Comparison of ENCODE assay signal across 17 cellular contexts in the genomic region with DNA sequence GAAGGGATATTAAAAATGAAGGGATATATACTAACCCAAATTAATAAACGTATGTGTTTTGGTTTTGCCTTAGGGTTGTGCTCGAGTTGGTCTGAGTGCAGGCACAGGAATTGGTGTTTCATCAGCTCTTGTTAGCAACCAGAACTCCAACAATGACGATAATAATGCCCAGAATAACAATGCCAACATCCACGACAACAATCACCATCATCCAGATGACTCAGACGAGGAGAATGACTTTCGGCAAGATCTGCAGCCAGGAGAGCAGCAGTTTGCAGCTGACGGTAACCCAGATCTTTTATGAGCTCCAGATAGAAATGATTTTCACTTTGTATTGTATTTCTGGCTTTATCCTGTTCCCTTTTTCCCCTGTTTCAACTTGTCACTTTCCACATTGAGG. TPM values are rescaled to one million over a fixed set of nuclear protein-coding genes. Genes with fewer than 3 reads are reported as not detected.
DNase-seq lines count a peak whose midpoint lies in the region; ATAC-seq, FAIRE-seq and TF ChIP-seq lines count a peak whose summit lies in the region.
"Had no signal": no experiment of that assay in that cellular context is flagged by ENCODE, and none has a peak within 500 bp of the region (broad histone marks: within the 10 kb centered on the region; RNA-seq: fewer than 3 reads in every experiment).

No MANE protein-coding gene starts in this region.

- H3K9me3 Mint-ChIP-seq in activated naive CD4-positive, alpha-beta T cell treated with anti-CD3 and anti-CD28 coated beads for 36 hours = no peaks in the 10 kb centered on the region
- H3K9me3 Mint-ChIP-seq: endodermal cell, GM23338 had no signal

- no peak for TF ChIP-seq POLR2A in H54 (IDR thresholded peaks at IDR 0.05; ENCODE audit: low read depth, low read length)

- DNase-seq in H54 (ENCODE audit: insufficient read length, low spot score) = peak; percentile 32
- DNase-seq in brain microvascular endothelial cell = peak; percentile 49
- DNase-seq in left cardiac atrium = peak; percentile 26
- DNase-seq in NCI-H226 = no peak
- DNase-seq in activated naive CD4-positive, alpha-beta T cell treated with anti-CD3 and anti-CD28 coated beads for 36 hours = no peak
- no peak for DNase-seq in stimulated activated CD8-positive, alpha-beta memory T cell treated with anti-CD3 and anti-CD28 coated beads, Interleukin-4, amount 100 ng/mL, for 48 hours
- DNase-seq: activated CD4-positive, alpha-beta T cell treated with anti-CD3 and anti-CD28 coated beads, Interleukin-2, amount 50 U/mL, for 48 hours; endodermal cell; GDM1; KBM-7; left lung; NCI-H82 had no signal

- H3K36me3 ChIP-seq in brain microvascular endothelial cell (replicated peaks) (peaks cover 61% of the 10 kb centered on the region), skeletal muscle tissue (ENCODE audit: control insufficient read depth in 3 of 3, insufficient read depth in 3 of 3, low read length in 3 of 3) (peaks cover 0 to 44% (median 35%) of the 10 kb centered on the region in 3 donors)

- peaks cover 3% of the 10 kb centered on the region for H3K4me1 Mint-ChIP-seq in activated naive CD4-positive, alpha-beta T cell treated with anti-CD3 and anti-CD28 coated beads for 36 hours (ENCODE audit: low read depth)
- H3K4me1 Mint-ChIP-seq: endodermal cell, GM23338 had no signal

- H3K9ac ChIP-seq in skeletal muscle tissue (ENCODE audit: low read depth in 1 of 3, low read length in 3 of 3) = peak overlapping the region in 1 of 3 donors; percentile 35

- FAIRE-seq in H54 (lab: Jason Lieb, UNC) = peak; percentile 92
- FAIRE-seq: GM18507 had no signal

- H3K27me3 Mint-ChIP-seq in activated naive CD4-positive, alpha-beta T cell treated with anti-CD3 and anti-CD28 coated beads for 36 hours (ENCODE audit: low read depth) = no peaks in the 10 kb centered on the region

- TF ChIP-seq CTCF in brain microvascular endothelial cell (IDR thresholded peaks at IDR 0.05; ENCODE audit: low read depth, low read length, missing control alignments) = no peak

- CTCF ChIA-PET in activated naive CD4-positive, alpha-beta T cell treated with anti-CD3 and anti-CD28 coated beads for 36 hours (lab: Charles Lee) = interaction anchor here (0.6 kb wide), 1 partner anchor 138 kb away, joined by 3 read pairs; no protein-coding TSS in a partner anchor

- intact Hi-C loops in left cardiac atrium (cut with DNase I) = no loop called here
- intact Hi-C loops in activated naive CD4-positive, alpha-beta T cell treated with anti-CD3 and anti-CD28 coated beads for 36 hours (cut with micrococcal nuclease) = no loop called here

- no peaks in the 10 kb centered on the region for H3K9me3 ChIP-seq in skeletal muscle tissue (ENCODE audit: control insufficient read depth in 3 of 3, low read length in 3 of 3)
- H3K9me3 ChIP-seq: breast epithelium, left lung had no signal

- in situ Hi-C loops in brain microvascular endothelial cell (cut with HindIII; ENCODE audit: low pct_ligation_motif_present, low sequenced_read_pairs) = no loop called here

- peaks cover 34% of the 10 kb centered on the region for H3K36me3 Mint-ChIP-seq in activated naive CD4-positive, alpha-beta T cell treated with anti-CD3 and anti-CD28 coated beads for 36 hours (ENCODE audit: low read depth)

- peaks cover 0 to 3% (median 0%) of the 10 kb centered on the region in 3 donors for H3K4me1 ChIP-seq in skeletal muscle tissue (ENCODE audit: control insufficient read depth in 3 of 3, insufficient read depth in 3 of 3, low read length in 3 of 3)
- H3K4me1 ChIP-seq: breast epithelium, left lung had no signal

- ATAC-seq in left cardiac atrium (peak; percentile 19 to 67), GM18502 (IDR thresholded peaks at IDR 0.05; ENCODE audit: poor library complexity, unreplicated experiment) (no peak)
- ATAC-seq: GM23338, left lung had no signal

- H3K4me3 Mint-ChIP-seq in activated naive CD4-positive, alpha-beta T cell treated with anti-CD3 and anti-CD28 coated beads for 36 hours = no peak overlapping the region
- H3K4me3 Mint-ChIP-seq: endodermal cell, GM23338 had no signal

- no peak overlapping the region for H3K4me3 ChIP-seq in brain microvascular endothelial cell (ENCODE audit: low read depth, low read length)
- H3K4me3 ChIP-seq in skeletal muscle tissue (ENCODE audit: low read length in 3 of 3) = no peak overlapping the region
- H3K4me3 ChIP-seq: breast epithelium, GM23338, left lung had no signal

- H3K27ac ChIP-seq in brain microvascular endothelial cell (peak overlapping the region; percentile 29), skeletal muscle tissue (ENCODE audit: low read depth, low read length) (peak overlapping the region; percentile 85)
- H3K27ac ChIP-seq: breast epithelium, left lung had no signal

- H3K27ac Mint-ChIP-seq in activated naive CD4-positive, alpha-beta T cell treated with anti-CD3 and anti-CD28 coated beads for 36 hours = no peak overlapping the region
- H3K27ac Mint-ChIP-seq: endodermal cell had no signal

- no peaks in the 10 kb centered on the region for H3K27me3 ChIP-seq in brain microvascular endothelial cell (replicated peaks)
- H3K27me3 ChIP-seq in skeletal muscle tissue (ENCODE audit: control insufficient read depth in 3 of 3, insufficient read depth in 3 of 3, low read length in 3 of 3) = no peaks in the 10 kb centered on the region
- H3K27me3 ChIP-seq: breast epithelium, left lung had no signal

RNA-seq across cellular contexts. Expression of a gene that starts 33.2 kb away (rescaled TPM):
- 10 to 100 TPM; 33.5 to 39.6 TPM for total RNA-seq in left cardiac atrium
- total RNA-seq in skeletal muscle tissue = 60.0 TPM
- 10 to 100 TPM; 31.7 to 34.2 TPM for total RNA-seq in activated naive CD4-positive, alpha-beta T cell treated with anti-CD3 and anti-CD28 coated beads for 36 hours

Comparison
In these comparisons a context has a peak if more than half of its experiments do, and no peak if none do; other contexts are left out.
1. DNase-seq: peak in H54 (single experiment), brain microvascular endothelial cell (single experiment) and left cardiac atrium (single experiment); none in NCI-H226 (single experiment), activated naive CD4-positive, alpha-beta T cell treated with anti-CD3 and anti-CD28 coated beads for 36 hours (single experiment) and stimulated activated CD8-positive, alpha-beta memory T cell treated with anti-CD3 and anti-CD28 coated beads, Interleukin-4, amount 100 ng/mL, for 48 hours (single experiment).